1 cellular context compared by ENCODE assay signal in genomic region chr6:145734486-145735355, GRCh38.
TF ChIP-seq lines count a peak whose summit lies in the region.

No MANE protein-coding gene starts in this region.

TF ChIP-seq in HEK293, 187 proteins besides CTCF, POLR2A, EP300 and RAD21 (continued from another document):
- no peak for TF ChIP-seq ZSCAN5A (tag by site-specific recombination; IDR thresholded peaks at IDR 0.05)
- TF ChIP-seq RBAK (tag by site-specific recombination; IDR thresholded peaks at IDR 0.05): no peak
- peak; percentile 15; the same call in 1 of the 2 replicates for TF ChIP-seq ZBTB6 (tag by site-specific recombination; IDR thresholded peaks at IDR 0.05)
- TF ChIP-seq ZNF335 (tag by site-specific recombination; conservative IDR thresholded peaks at IDR 0.05): peak; percentile 97
- TF ChIP-seq ZNF549 (tag by site-specific recombination; IDR thresholded peaks at IDR 0.05): no peak
- TF ChIP-seq ZNF677 (tag by site-specific recombination; IDR thresholded peaks at IDR 0.05): no peak
- TF ChIP-seq MYNN (tag by site-specific recombination; IDR thresholded peaks at IDR 0.05; ENCODE audit: borderline replicate concordance): peak; percentile 16; the same call in 1 of the 2 replicates
- no peak for TF ChIP-seq ZNF155 (tag by site-specific recombination; IDR thresholded peaks at IDR 0.05)
- TF ChIP-seq ZNF2 (tag by site-specific recombination; IDR thresholded peaks at IDR 0.05): peak; percentile 78; the same call in 1 of the 2 replicates
- peak; percentile 60 for TF ChIP-seq SP3 (tag by site-specific recombination; IDR thresholded peaks at IDR 0.05)
- no peak for TF ChIP-seq REPIN1 (tag by site-specific recombination; IDR thresholded peaks at IDR 0.05; ENCODE audit: low read depth)
- no peak for TF ChIP-seq ZNF24 (tag by site-specific recombination; IDR thresholded peaks at IDR 0.05)
- TF ChIP-seq ZBTB20 (tag by site-specific recombination; IDR thresholded peaks at IDR 0.05): peak; percentile 93
- no peak for TF ChIP-seq ZFP3 (tag by site-specific recombination; IDR thresholded peaks at IDR 0.05; ENCODE audit: low read depth)
- peak; percentile 30; the same call in 1 of the 2 replicates for TF ChIP-seq PRDM1 (tag by site-specific recombination; IDR thresholded peaks at IDR 0.05)
- no peak for TF ChIP-seq ZNF654 (tag by site-specific recombination; IDR thresholded peaks at IDR 0.05; ENCODE audit: low read depth)
- no peak for TF ChIP-seq ZNF114 (tag by site-specific recombination; IDR thresholded peaks at IDR 0.05)
- no peak for TF ChIP-seq ZNF785 (tag by site-specific recombination; IDR thresholded peaks at IDR 0.05)
- no peak for TF ChIP-seq FEZF1 (tag by site-specific recombination; IDR thresholded peaks at IDR 0.05)
- TF ChIP-seq ZBTB11 (tag by site-specific recombination; conservative IDR thresholded peaks at IDR 0.05; ENCODE audit: low read depth): peak; percentile 73
- no peak for TF ChIP-seq ZNF580 (tag by site-specific recombination; IDR thresholded peaks at IDR 0.05)
- no peak for TF ChIP-seq ZNF274 (IDR thresholded peaks at IDR 0.05; ENCODE audit: low read length)
- no peak for TF ChIP-seq ZNF274 (tag by site-specific recombination; IDR thresholded peaks at IDR 0.05; ENCODE audit: borderline replicate concordance)
- no peak for TF ChIP-seq MZF1 (tag by site-specific recombination; IDR thresholded peaks at IDR 0.05; ENCODE audit: borderline replicate concordance)
- TF ChIP-seq ZBTB1 (tag by site-specific recombination; IDR thresholded peaks at IDR 0.05): no peak
- no peak for TF ChIP-seq ZNF121 (tag by site-specific recombination; IDR thresholded peaks at IDR 0.05)
- no peak for TF ChIP-seq ZNF776 (tag by site-specific recombination; IDR thresholded peaks at IDR 0.05; ENCODE audit: borderline replicate concordance)
- TF ChIP-seq ZNF37A (tag by site-specific recombination; IDR thresholded peaks at IDR 0.05): 0 out of 2 replicates have a peak, but pooled peaks have one; percentile 64
- TF ChIP-seq ZNF555 (tag by site-specific recombination; conservative IDR thresholded peaks at IDR 0.05): no peak
- peak; percentile 55; the same call in 1 of the 2 replicates for TF ChIP-seq OSR2 (tag by site-specific recombination; IDR thresholded peaks at IDR 0.05)
- TF ChIP-seq ZNF239 (tag by site-specific recombination; IDR thresholded peaks at IDR 0.05): no peak
- TF ChIP-seq ZBTB17 (tag by site-specific recombination; IDR thresholded peaks at IDR 0.05): peak; percentile 61; the same call in 1 of the 2 replicates
- TF ChIP-seq ZSCAN18 (tag by site-specific recombination; IDR thresholded peaks at IDR 0.05): no peak
- TF ChIP-seq SP2 (tag by site-specific recombination; IDR thresholded peaks at IDR 0.05): peak; percentile 73
- 0 out of 2 replicates have a peak, but pooled peaks have one; percentile 61 for TF ChIP-seq BCL11B (tag by site-specific recombination; IDR thresholded peaks at IDR 0.05; ENCODE audit: low read depth)
- TF ChIP-seq ZNF837 (tag by site-specific recombination; IDR thresholded peaks at IDR 0.05): no peak
- TF ChIP-seq ZNF639 (tag by site-specific recombination; IDR thresholded peaks at IDR 0.05): 0 out of 2 replicates have a peak, but pooled peaks have one; percentile 36
- no peak for TF ChIP-seq ZSCAN16 (tag by site-specific recombination; IDR thresholded peaks at IDR 0.05)
- no peak for TF ChIP-seq ZNF48 (tag by site-specific recombination; IDR thresholded peaks at IDR 0.05)
- no peak for TF ChIP-seq ZNF529 (tag by site-specific recombination; IDR thresholded peaks at IDR 0.05; ENCODE audit: insufficient replicate concordance)
- TF ChIP-seq ZBTB49 (tag by site-specific recombination; IDR thresholded peaks at IDR 0.05; ENCODE audit: low read depth): no peak
- TF ChIP-seq ZNF354C (tag by site-specific recombination; IDR thresholded peaks at IDR 0.05; ENCODE audit: borderline replicate concordance, low read depth): no peak
- TF ChIP-seq ZNF211 (tag by site-specific recombination; IDR thresholded peaks at IDR 0.05; ENCODE audit: low read depth): no peak
- TF ChIP-seq PRDM6 (tag by site-specific recombination; IDR thresholded peaks at IDR 0.05): no peak
- no peak for TF ChIP-seq ZNF302 (tag by site-specific recombination; IDR thresholded peaks at IDR 0.05; ENCODE audit: low read depth)
- TF ChIP-seq ZNF404 (tag by site-specific recombination; IDR thresholded peaks at IDR 0.05): no peak
- no peak; the same call in 1 of the 2 replicates for TF ChIP-seq BCL11A (tag by site-specific recombination; IDR thresholded peaks at IDR 0.05; ENCODE audit: low read depth)
